In the genomic region with DNA sequence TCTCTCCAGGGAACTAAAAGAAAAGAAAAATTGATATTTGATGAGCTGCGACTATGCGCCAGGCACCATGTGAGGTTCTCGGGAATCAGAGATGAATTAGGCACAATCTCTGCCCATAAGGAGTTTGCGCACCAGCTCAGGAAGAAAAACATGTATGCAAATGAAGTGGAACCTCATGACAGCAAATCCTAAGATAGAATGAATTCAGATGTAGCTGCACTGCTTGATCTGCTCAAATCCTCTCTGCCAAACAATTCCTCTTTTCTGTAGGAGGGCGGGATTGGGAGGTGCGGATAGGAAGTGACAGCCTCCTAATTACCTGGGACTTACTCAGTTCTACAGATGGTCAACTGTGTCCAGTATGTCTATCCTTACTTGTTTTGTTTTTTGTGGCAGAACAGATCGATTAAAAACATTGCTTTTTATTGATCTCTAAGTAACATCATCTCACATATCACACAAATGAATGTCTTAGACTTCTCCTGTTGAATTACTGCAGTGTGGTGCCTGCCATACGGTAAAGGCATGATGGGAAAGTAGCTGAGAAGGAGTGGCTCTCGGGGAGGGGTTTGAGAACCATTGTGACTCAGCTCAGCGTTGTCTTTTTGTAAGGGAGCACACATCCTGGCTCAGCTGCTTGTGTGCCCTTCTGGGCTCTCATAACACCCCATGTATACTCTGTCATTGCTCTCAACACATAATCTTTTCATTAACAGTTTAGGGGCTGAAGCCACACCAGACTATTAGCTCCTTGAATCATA, we compare ENCODE assay signal across 11 cellular contexts. TPM values are rescaled to one million over a fixed set of nuclear protein-coding genes. Genes with fewer than 3 reads are reported as not detected.
DNase-seq lines count a peak whose midpoint lies in the region; ATAC-seq, FAIRE-seq and TF ChIP-seq lines count a peak whose summit lies in the region.
"Had no signal": no experiment of that assay in that cellular context is flagged by ENCODE, and none has a peak within 500 bp of the region (broad histone marks: within the 10 kb centered on the region; RNA-seq: fewer than 3 reads in every experiment).

No MANE protein-coding gene starts in this region.

- H3K36me3 ChIP-seq in GM06990 (ENCODE audit: control insufficient read depth, insufficient read depth, low read length) (no peaks in the 10 kb centered on the region), small intestine (ENCODE audit: control insufficient read depth in 2 of 2, insufficient read depth in 2 of 2, low read length in 2 of 2) (no peaks in the 10 kb centered on the region)

- H3K27me3 ChIP-seq in GM06990 (replicated peaks; ENCODE audit: control insufficient read depth, insufficient read depth, low read length) (no peaks in the 10 kb centered on the region), small intestine (ENCODE audit: control insufficient read depth in 2 of 2, insufficient read depth in 2 of 2, low read length in 2 of 2) (no peaks in the 10 kb centered on the region)

- DNase-seq in GM06990 (ENCODE audit: extremely low read depth, insufficient read length) (no peak), choroid plexus epithelial cell (ENCODE audit: low read depth) (peak; percentile 31), small intestine (peak; percentile 13), KG1 (lab: John Stamatoyannopoulos, UW) (no peak), 8988T (no peak), KBM-7 (no peak)
- peak; percentile 46 for DNase-seq in activated CD4-positive, alpha-beta T cell treated with anti-CD3 and anti-CD28 coated beads for 48 hours
- DNase-seq: midbrain, NCI-H1048 had no signal

- TF ChIP-seq POLR2A in GM18505 (IDR thresholded peaks at IDR 0.05; ENCODE audit: borderline replicate concordance, extremely low read depth, insufficient read depth, insufficient read length), result no peak

- TF ChIP-seq CTCF in GM06990 (IDR thresholded peaks at IDR 0.05; ENCODE audit: insufficient read depth, low read length, poor library complexity, severe bottlenecking) (no peak), choroid plexus epithelial cell (conservative IDR thresholded peaks at IDR 0.05; ENCODE audit: low read depth, low read length) (no peak)

- H3K4me1 ChIP-seq in small intestine (ENCODE audit: control insufficient read depth in 2 of 2, insufficient read depth in 1 of 2, low read depth in 1 of 2, low read length in 1 of 2), result no peaks in the 10 kb centered on the region

- H3K27ac ChIP-seq in small intestine (ENCODE audit: low read depth in 1 of 2, low read length in 1 of 2), result no peak overlapping the region

- H3K4me3 ChIP-seq in GM06990 (replicated peaks; ENCODE audit: low read depth, low read length) (0 out of 2 replicates have a peak overlapping the region, but pooled peaks have one; percentile 1), choroid plexus epithelial cell (ENCODE audit: low read depth, low read length) (no peak overlapping the region), small intestine (ENCODE audit: low read depth in 1 of 2, low read length in 2 of 2) (no peak overlapping the region)

- WGBS in small intestine, 3 donors, result 64 to 76% (median 64%) methylated on average over 10 of the region's 10 CpGs

- ATAC-seq in GM18505 (IDR thresholded peaks at IDR 0.05; ENCODE audit: unreplicated experiment), result no peak

- H3K9me3 ChIP-seq in small intestine (ENCODE audit: control insufficient read depth, low read depth), result no peaks in the 10 kb centered on the region

- in situ Hi-C loops in KBM-7 (cut with MboI; ENCODE audit: low pct_unique_long_range_greater_than_20kb, low sequenced_read_pairs), result no loop called here

- FAIRE-seq in small intestine (lab: Jason Lieb, UNC), result no peak
- FAIRE-seq: endometrium had no signal

RNA-seq across cellular contexts. Expression of a gene that starts 14.0 kb away (rescaled TPM):
- polyA plus RNA-seq in small intestine, result under 1 TPM in 2 of 3 donors, not detected in 1; 0.15 to 0.54 TPM

RNA-seq across cellular contexts. Expression of a gene that starts 30.3 kb away (rescaled TPM):
- polyA plus RNA-seq in small intestine, result 1 to 10 TPM; 1.3 to 1.8 (median 1.4) TPM

Comparison
In these comparisons a context has a peak if more than half of its experiments do, and no peak if none do; other contexts are left out.
1. DNase-seq: peak in activated CD4-positive, alpha-beta T cell treated with anti-CD3 and anti-CD28 coated beads for 48 hours (single experiment), choroid plexus epithelial cell (single experiment) and small intestine (single experiment); none in GM06990 (single experiment), KG1 (single experiment), 8988T (single experiment) and KBM-7 (single experiment).